ENCODE assay signal across 11 cellular contexts in the genomic region with DNA sequence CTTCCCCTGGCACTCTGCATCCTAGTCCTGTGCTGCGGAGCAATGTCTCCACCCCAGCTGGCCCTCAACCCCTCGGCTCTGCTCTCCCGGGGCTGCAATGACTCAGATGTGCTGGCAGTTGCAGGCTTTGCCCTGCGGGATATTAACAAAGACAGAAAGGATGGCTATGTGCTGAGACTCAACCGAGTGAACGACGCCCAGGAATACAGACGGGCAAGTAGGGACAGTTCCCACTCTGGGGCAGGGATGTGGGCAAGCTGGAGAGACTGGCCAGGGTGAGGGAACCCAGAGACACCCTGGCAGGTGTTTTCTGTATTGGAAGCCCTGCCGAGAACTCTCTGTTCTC. TPM values are rescaled to one million over a fixed set of nuclear protein-coding genes. Genes with fewer than 3 reads are reported as not detected.
DNase-seq lines count a peak whose midpoint lies in the region; ATAC-seq and TF ChIP-seq lines count a peak whose summit lies in the region.
"Had no signal": no experiment of that assay in that cellular context is flagged by ENCODE, and none has a peak within 500 bp of the region (broad histone marks: within the 10 kb centered on the region; RNA-seq: fewer than 3 reads in every experiment).

No MANE protein-coding gene starts in this region.

- no peak overlapping the region for H3K27ac ChIP-seq in heart right ventricle

- H3K27me3 ChIP-seq in heart right ventricle: peaks cover 0 to 3% (median 0%) of the 10 kb centered on the region in 7 donors

- POLR2A ChIA-PET in GM10248 (lab: Yijun Ruan, JAX): no interaction called here

- peaks cover 7 to 19% (median 14%) of the 10 kb centered on the region in 3 donors for H3K27me3 Mint-ChIP-seq in CD14-positive monocyte (ENCODE audit: low read depth in 3 of 3)

- peaks cover 0 to 19% (median 7%) of the 10 kb centered on the region in 9 donors for H3K4me1 ChIP-seq in heart right ventricle

- TF ChIP-seq CTCF in heart right ventricle (IDR thresholded peaks at IDR 0.05): no peak
- TF ChIP-seq CTCF in GM10248 (IDR thresholded peaks at IDR 0.05; ENCODE audit: control extremely low read depth, extremely low read depth, low read depth, missing control alignments): no peak
- TF ChIP-seq CTCF in CD14-positive monocyte (IDR thresholded peaks at IDR 0.05): no peak

- 56 to 62% methylated on average over 9 of the region's 9 CpGs for WGBS in heart right ventricle, 2 donors

- H3K36me3 Mint-ChIP-seq in stimulated activated effector memory CD8-positive, alpha-beta T cell treated with anti-CD3 and anti-CD28 coated beads, Interleukin-12 subunit alpha, Interleukin-12 subunit beta, amount 100 ng/mL, for 72 hours: no peaks in the 10 kb centered on the region
- no peaks in the 10 kb centered on the region for H3K36me3 Mint-ChIP-seq in CD14-positive monocyte
- H3K36me3 Mint-ChIP-seq: activated naive CD4-positive, alpha-beta T cell treated with anti-CD3 and anti-CD28 coated beads, Interleukin-2, amount 50 U/mL, for 72 hours had no signal

- CTCF ChIA-PET in GM10248 (lab: Yijun Ruan, JAX): interaction anchor here (0.8 to 5.2 kb wide), 3 partner anchors 10 to 25 kb away, joined by 3 to 42 read pairs (median 4); partner anchors contain the start of gene AHSG

- no peak overlapping the region for H3K4me3 ChIP-seq in heart right ventricle
- H3K4me3 ChIP-seq: lung had no signal

- H3K4me3 Mint-ChIP-seq in stimulated activated effector memory CD8-positive, alpha-beta T cell treated with anti-CD3 and anti-CD28 coated beads, Interleukin-12 subunit alpha, Interleukin-12 subunit beta, amount 100 ng/mL, for 72 hours: no peak overlapping the region
- H3K4me3 Mint-ChIP-seq in CD14-positive monocyte: no peak overlapping the region

- intact Hi-C loops in heart right ventricle (cut with DNase I) (loop anchor here in 1 of 10 donors (10.0 kb wide), 1 partner anchor 504 kb away; no protein-coding TSS in a partner anchor), CD14-positive monocyte (cut with micrococcal nuclease) (no loop called here)

- ATAC-seq in heart right ventricle: peak in 5 of 8 donors; percentile 37 to 66 (median 48)
- ATAC-seq in stimulated activated effector memory CD8-positive, alpha-beta T cell treated with anti-CD3 and anti-CD28 coated beads, Interleukin-12 subunit alpha, Interleukin-12 subunit beta, amount 100 ng/mL, for 72 hours: no peak
- ATAC-seq: activated naive CD4-positive, alpha-beta T cell treated with anti-CD3 and anti-CD28 coated beads, Interleukin-2, amount 50 U/mL, for 72 hours had no signal

- H3K36me3 ChIP-seq in heart right ventricle: no peaks in the 10 kb centered on the region

- H3K27ac Mint-ChIP-seq in stimulated activated effector memory CD8-positive, alpha-beta T cell treated with anti-CD3 and anti-CD28 coated beads, Interleukin-12 subunit alpha, Interleukin-12 subunit beta, amount 100 ng/mL, for 72 hours: peak overlapping the region; percentile 26
- H3K27ac Mint-ChIP-seq in CD14-positive monocyte: no peak overlapping the region
- H3K27ac Mint-ChIP-seq: activated naive CD4-positive, alpha-beta T cell treated with anti-CD3 and anti-CD28 coated beads, Interleukin-2, amount 50 U/mL, for 72 hours had no signal

- H3K4me1 Mint-ChIP-seq in stimulated activated effector memory CD8-positive, alpha-beta T cell treated with anti-CD3 and anti-CD28 coated beads, Interleukin-12 subunit alpha, Interleukin-12 subunit beta, amount 100 ng/mL, for 72 hours: peaks cover 41% of the 10 kb centered on the region
- H3K4me1 Mint-ChIP-seq in CD14-positive monocyte: no peaks in the 10 kb centered on the region

- H3K9me3 Mint-ChIP-seq in stimulated activated effector memory CD8-positive, alpha-beta T cell treated with anti-CD3 and anti-CD28 coated beads, Interleukin-12 subunit alpha, Interleukin-12 subunit beta, amount 100 ng/mL, for 72 hours: no peaks in the 10 kb centered on the region
- peaks cover 0 to 6% (median 2%) of the 10 kb centered on the region in 7 donors for H3K9me3 Mint-ChIP-seq in CD14-positive monocyte
- H3K9me3 Mint-ChIP-seq: activated naive CD4-positive, alpha-beta T cell treated with anti-CD3 and anti-CD28 coated beads, Interleukin-2, amount 50 U/mL, for 72 hours had no signal

- peaks cover 0 to 2% (median 0%) of the 10 kb centered on the region in 11 donors for H3K9me3 ChIP-seq in heart right ventricle

- peak; percentile 36 for DNase-seq in GOT3 (lab: John Stamatoyannopoulos, UW)
- DNase-seq in amniotic epithelial cell (ENCODE audit: low read depth): peak; percentile 14
- no peak for DNase-seq in heart right ventricle
- DNase-seq in stimulated activated effector memory CD8-positive, alpha-beta T cell treated with anti-CD3 and anti-CD28 coated beads, Interleukin-12 subunit alpha, Interleukin-12 subunit beta, amount 100 ng/mL, for 72 hours (ENCODE audit: low spot score in 2 of 2): no peak
- DNase-seq in GM10248 (ENCODE audit: extremely low spot score): no peak
- DNase-seq in SW 1271 (lab: John Stamatoyannopoulos, UW): no peak
- DNase-seq in CD14-positive monocyte (ENCODE audit: low spot score): no peak
- DNase-seq in NCI-H82 (lab: John Stamatoyannopoulos, UW): no peak

RNA-seq across cellular contexts. Expression of gene FETUB, which starts 0.2 kb away (rescaled TPM):
- total RNA-seq in heart right ventricle: under 1 TPM in 4 of 10 donors, not detected in 6; 0.21 to 0.42 (median 0.30) TPM
- polyA plus RNA-seq in heart right ventricle: not detected
- not detected for polyA plus RNA-seq in CD14-positive monocyte
- total RNA-seq: activated naive CD4-positive, alpha-beta T cell treated with anti-CD3 and anti-CD28 coated beads, Interleukin-2, amount 50 U/mL, for 72 hours; endothelial cell of umbilical vein; lung had no signal
- polyA plus RNA-seq: endothelial cell of umbilical vein, lung had no signal

RNA-seq across cellular contexts. Expression of gene HRG, which starts 25.4 kb away (rescaled TPM):
- under 1 TPM in 1 of 10 donors, not detected in 9; 0.20 TPM for total RNA-seq in heart right ventricle
- polyA plus RNA-seq in heart right ventricle (not detected), CD14-positive monocyte (not detected)
- total RNA-seq: activated naive CD4-positive, alpha-beta T cell treated with anti-CD3 and anti-CD28 coated beads, Interleukin-2, amount 50 U/mL, for 72 hours; endothelial cell of umbilical vein had no signal
- polyA plus RNA-seq: endothelial cell of umbilical vein, lung had no signal

RNA-seq across cellular contexts. Expression of gene AHSG, which starts 27.6 kb away (rescaled TPM):
- not detected for total RNA-seq in heart right ventricle
- not detected for polyA plus RNA-seq in heart right ventricle
- not detected for polyA plus RNA-seq in CD14-positive monocyte
- total RNA-seq: endothelial cell of umbilical vein had no signal
- polyA plus RNA-seq: endothelial cell of umbilical vein had no signal

Comparison
In these comparisons a context has a peak if more than half of its experiments do, and no peak if none do; other contexts are left out.
1. DNase-seq: peak in GOT3 (single experiment) and amniotic epithelial cell (single experiment); none in heart right ventricle (0 of 2), stimulated activated effector memory CD8-positive, alpha-beta T cell treated with anti-CD3 and anti-CD28 coated beads, Interleukin-12 subunit alpha, Interleukin-12 subunit beta, amount 100 ng/mL, for 72 hours (0 of 2), GM10248 (single experiment), SW 1271 (0 of 2), CD14-positive monocyte (single experiment) and NCI-H82 (single experiment).